In the genomic region with DNA sequence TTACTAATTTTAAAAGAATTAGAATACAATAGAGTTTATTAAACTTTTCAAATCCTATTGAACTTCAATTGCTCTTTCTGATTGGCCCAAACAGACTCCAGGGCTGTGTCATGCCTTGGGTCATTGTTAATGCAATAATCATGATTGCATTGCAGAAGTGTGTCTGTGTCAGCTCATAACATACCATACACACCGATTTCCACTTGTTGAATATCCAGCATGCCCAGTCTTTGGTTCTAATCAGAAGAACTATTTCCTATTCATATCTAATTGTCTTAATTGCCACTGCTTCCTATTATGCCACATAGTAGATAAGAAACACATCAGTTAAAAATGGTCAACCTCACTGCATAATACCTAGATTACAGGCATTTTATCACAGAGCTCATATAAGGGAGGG, we compare ENCODE assay signal across 28 cellular contexts.
"Had no signal": no experiment of that assay in that cellular context is flagged by ENCODE, and none has a peak within 500 bp of the region (broad histone marks: within the 10 kb centered on the region; RNA-seq: fewer than 3 reads in every experiment).

No MANE protein-coding gene starts in this region.

- ATAC-seq: activated CD4-positive, alpha-beta T cell treated with anti-CD3 and anti-CD28 coated beads for 36 hours; activated naive CD4-positive, alpha-beta T cell treated with anti-CD3 and anti-CD28 coated beads, Interleukin-2, amount 50 U/mL, for 72 hours; activated T-cell treated with anti-CD3 and anti-CD28 coated beads, Interleukin-2, amount 50 U/mL, for 72 hours; esophagus mucosa; foreskin keratinocyte; gastrocnemius medialis; heart right ventricle had no signal

- H3K9me3 ChIP-seq: ascending aorta, breast epithelium, gastrocnemius medialis, heart right ventricle had no signal

- H3K27ac ChIP-seq: ascending aorta, breast epithelium, cardiac muscle cell, coronary artery, dorsolateral prefrontal cortex, foreskin keratinocyte, gastrocnemius medialis, heart right ventricle had no signal

- H3K4me1 ChIP-seq: ascending aorta, breast epithelium, foreskin keratinocyte had no signal

- H3K4me3 ChIP-seq: ascending aorta, breast epithelium, cardiac muscle cell, coronary artery, dorsolateral prefrontal cortex, gastrocnemius medialis, heart right ventricle had no signal

- DNase-seq: activated CD4-positive, alpha-beta memory T cell treated with anti-CD3 and anti-CD28 coated beads, Interleukin-2, amount 10 ng/mL, durations not matched to agents 7 days and 5 days; activated CD4-positive, alpha-beta T cell treated with anti-CD3 and anti-CD28 coated beads for 36 hours; activated CD4-positive, alpha-beta T cell treated with anti-CD3 and anti-CD28 coated beads, Interleukin-2, amount 10 ng/mL, durations not matched to agents 24 days and 14 days; activated CD4-positive, CD25-positive, alpha-beta regulatory T cell; activated CD4-positive, CD25-positive, alpha-beta regulatory T cell treated with anti-CD3 and anti-CD28 coated beads, Interleukin-2, amount 50 U/mL, for 72 hours; activated CD8-positive, alpha-beta memory T cell treated with anti-CD3 and anti-CD28 coated beads, Interleukin-2, amount 50 U/mL, for 48 hours; activated gamma-delta T cell; activated naive CD4-positive, alpha-beta T cell; activated naive CD4-positive, alpha-beta T cell treated with anti-CD3 and anti-CD28 coated beads, Interleukin-2, amount 10 ng/mL, durations not matched to agents 7 days and 5 days; activated naive CD8-positive, alpha-beta T cell treated with anti-CD3 and anti-CD28 coated beads, Interleukin-2, amount 10 ng/mL, durations not matched to agents 7 days and 5 days; activated T-cell treated with anti-CD3 and anti-CD28 coated beads for 4 hours; activated T-cell treated with anti-CD3 and anti-CD28 coated beads, Interleukin-2, amount 50 U/mL, for 24 hours; activated T-cell treated with anti-CD3 and anti-CD28 coated beads, Interleukin-2, amount 50 U/mL, for 72 hours; central memory CD4-positive, alpha-beta T cell; cerebellar nuclear complex; dorsolateral prefrontal cortex; effector memory CD4-positive, alpha-beta T cell; endodermal cell; foreskin keratinocyte; gastrocnemius medialis; heart right ventricle; T-helper 2 cell had no signal

- H3K27me3 ChIP-seq: ascending aorta, breast epithelium, cardiac muscle cell, dorsolateral prefrontal cortex, foreskin keratinocyte, gastrocnemius medialis, heart right ventricle had no signal

- H3K36me3 ChIP-seq: ascending aorta, breast epithelium, cardiac muscle cell, gastrocnemius medialis, heart right ventricle had no signal
